Comparison of ENCODE assay signal across 9 cellular contexts in the genomic region with DNA sequence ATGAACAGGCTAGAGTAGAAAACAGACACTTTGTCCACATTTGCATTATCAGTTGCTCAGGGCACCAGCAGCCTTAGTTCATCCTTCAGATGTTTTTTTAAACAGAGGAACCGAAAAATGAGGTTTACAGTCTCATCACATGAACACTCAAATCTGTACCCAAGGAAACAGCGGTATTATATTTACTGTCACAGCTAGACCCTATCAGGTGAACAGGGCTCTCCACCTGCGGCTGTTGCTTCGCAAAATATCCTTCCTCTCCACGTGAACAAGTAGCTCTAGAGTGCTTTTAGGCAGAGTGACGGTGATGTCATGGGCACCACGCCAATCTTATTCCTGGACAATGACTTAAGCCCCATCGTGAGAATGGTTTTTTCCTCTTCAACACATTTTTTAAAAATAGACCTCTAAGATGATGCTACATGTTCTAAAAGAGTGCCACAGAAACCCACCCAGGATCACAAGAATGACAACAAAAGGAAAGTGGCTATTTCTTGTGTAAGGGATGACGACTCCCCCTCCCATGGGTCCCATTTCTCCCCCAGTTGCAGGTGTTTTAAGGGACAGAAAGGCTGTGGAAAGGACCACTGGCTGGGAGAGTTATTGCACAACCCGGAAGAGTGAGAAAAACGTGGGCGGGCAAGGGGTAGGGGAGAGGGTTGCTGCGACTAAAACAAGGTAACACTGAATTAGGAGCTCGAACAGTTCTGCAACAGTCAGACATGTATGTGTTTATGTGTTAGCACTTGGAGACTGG.
A peak's percentile ranks its signal among the peaks of the same experiment; 100 is the strongest.
DNase-seq lines count a peak whose midpoint lies in the region; ATAC-seq and TF ChIP-seq lines count a peak whose summit lies in the region.
"Had no signal": no experiment of that assay in that cellular context is flagged by ENCODE, and none has a peak within 500 bp of the region (broad histone marks: within the 10 kb centered on the region; RNA-seq: fewer than 3 reads in every experiment).

No MANE protein-coding gene starts in this region.

- no peak overlapping the region for H3K27ac Mint-ChIP-seq in CD4-positive, CD25-positive, alpha-beta regulatory T cell
- H3K27ac Mint-ChIP-seq in activated B cell treated with CpG ODN at 0.5 μM for 24 hours = peak overlapping the region; percentile 98
- no peak overlapping the region for H3K27ac Mint-ChIP-seq in stimulated activated effector memory CD8-positive, alpha-beta T cell treated with anti-CD3 and anti-CD28 coated beads, Interleukin-12 subunit alpha, Interleukin-12 subunit beta, amount 100 ng/mL, for 72 hours
- H3K27ac Mint-ChIP-seq: activated T-cell treated with anti-CD3 and anti-CD28 coated beads, Interleukin-2, amount 50 U/mL, for 72 hours had no signal

- H3K4me3 Mint-ChIP-seq in CD4-positive, CD25-positive, alpha-beta regulatory T cell = no peak overlapping the region
- peak overlapping the region; percentile 60 for H3K4me3 Mint-ChIP-seq in activated B cell treated with CpG ODN at 0.5 μM for 24 hours
- no peak overlapping the region for H3K4me3 Mint-ChIP-seq in stimulated activated effector memory CD8-positive, alpha-beta T cell treated with anti-CD3 and anti-CD28 coated beads, Interleukin-12 subunit alpha, Interleukin-12 subunit beta, amount 100 ng/mL, for 72 hours
- H3K4me3 Mint-ChIP-seq: activated T-cell treated with anti-CD3 and anti-CD28 coated beads, Interleukin-2, amount 50 U/mL, for 72 hours had no signal

- CTCF ChIA-PET in activated B cell treated with CpG ODN at 0.5 μM for 24 hours (lab: Charles Lee) = interaction anchor here (0.9 to 1.6 kb wide), 2 partner anchors 79 to 80 kb away, joined by 3 to 4 read pairs; partner anchors contain the start of gene TRAM2

- 65 to 71% (median 67%) methylated on average over 14 of the region's 14 CpGs for WGBS in stomach, 5 donors

- no peak overlapping the region for H3K4me3 ChIP-seq in CD4-positive, CD25-positive, alpha-beta regulatory T cell (ENCODE audit: low read depth, low read length)
- H3K4me3 ChIP-seq in stomach = no peak overlapping the region

- H3K36me3 Mint-ChIP-seq in CD4-positive, CD25-positive, alpha-beta regulatory T cell = peaks cover 21% of the 10 kb centered on the region
- H3K36me3 Mint-ChIP-seq in activated B cell treated with CpG ODN at 0.5 μM for 24 hours (ENCODE audit: low read depth) = peaks cover 22% of the 10 kb centered on the region
- no peaks in the 10 kb centered on the region for H3K36me3 Mint-ChIP-seq in stimulated activated effector memory CD8-positive, alpha-beta T cell treated with anti-CD3 and anti-CD28 coated beads, Interleukin-12 subunit alpha, Interleukin-12 subunit beta, amount 100 ng/mL, for 72 hours

- no peak overlapping the region for H3K27ac ChIP-seq in CD4-positive, CD25-positive, alpha-beta regulatory T cell (ENCODE audit: insufficient read depth, low read length, poor library complexity, severe bottlenecking)
- peak overlapping the region in 2 of 5 donors; percentile 53 to 56 for H3K27ac ChIP-seq in stomach

- intact Hi-C loops in activated B cell treated with CpG ODN at 0.5 μM for 24 hours (cut with micrococcal nuclease) (loop anchor here (1.0 to 10.0 kb wide), 6 partner anchors 54 to 747 kb away; partner anchors contain the start of genes EFHC1 and TRAM2), posterior cingulate gyrus (cut with DNase I) (no loop called here), stomach (cut with DNase I; ENCODE audit: low total_unique reads) (loop anchor here (10.0 kb wide), 1 partner anchor 73 kb away; the partner anchor contains the start of gene EFHC1)

- H3K27me3 Mint-ChIP-seq in CD4-positive, CD25-positive, alpha-beta regulatory T cell = no peaks in the 10 kb centered on the region
- no peaks in the 10 kb centered on the region for H3K27me3 Mint-ChIP-seq in activated B cell treated with CpG ODN at 0.5 μM for 24 hours

- H3K4me1 ChIP-seq in CD4-positive, CD25-positive, alpha-beta regulatory T cell (ENCODE audit: control insufficient read depth, insufficient read depth, low read length, poor library complexity, severe bottlenecking) = no peaks in the 10 kb centered on the region
- H3K4me1 ChIP-seq in stomach = peaks cover 0 to 28% (median 13%) of the 10 kb centered on the region in 4 donors

- TF ChIP-seq POLR2A in stomach (IDR thresholded peaks at IDR 0.05) = no peak

- POLR2A ChIA-PET in activated B cell treated with CpG ODN at 0.5 μM for 24 hours (lab: Charles Lee) = interaction anchor here (0.5 to 1.6 kb wide), 9 partner anchors 9 to 1043 kb away, joined by 3 to 6 read pairs (median 3); partner anchors contain the start of genes MCM3 and TRAM2

- no peaks in the 10 kb centered on the region for H3K9me3 ChIP-seq in CD4-positive, CD25-positive, alpha-beta regulatory T cell (ENCODE audit: control insufficient read depth in 2 of 2, low read length in 2 of 2)
- peaks cover 0 to 5% (median 0%) of the 10 kb centered on the region in 4 donors for H3K9me3 ChIP-seq in stomach

- peaks cover 0 to 3% (median 0%) of the 10 kb centered on the region in 4 donors for H3K4me1 Mint-ChIP-seq in CD4-positive, CD25-positive, alpha-beta regulatory T cell
- H3K4me1 Mint-ChIP-seq in activated B cell treated with CpG ODN at 0.5 μM for 24 hours = peaks cover 66% of the 10 kb centered on the region
- H3K4me1 Mint-ChIP-seq in stimulated activated effector memory CD8-positive, alpha-beta T cell treated with anti-CD3 and anti-CD28 coated beads, Interleukin-12 subunit alpha, Interleukin-12 subunit beta, amount 100 ng/mL, for 72 hours = peaks cover 6% of the 10 kb centered on the region

- ATAC-seq in CD4-positive, CD25-positive, alpha-beta regulatory T cell (ENCODE audit: low read depth in 2 of 2) = peak; percentile 25 to 30
- peak; percentile 78 for ATAC-seq in HG03460 (IDR thresholded peaks at IDR 0.05; ENCODE audit: unreplicated experiment)
- peak; percentile 77 for ATAC-seq in activated B cell treated with CpG ODN at 0.5 μM for 24 hours (ENCODE audit: low read depth)
- peak; percentile 31 for ATAC-seq in stimulated activated effector memory CD8-positive, alpha-beta T cell treated with anti-CD3 and anti-CD28 coated beads, Interleukin-12 subunit alpha, Interleukin-12 subunit beta, amount 100 ng/mL, for 72 hours

- TF ChIP-seq CTCF in GM20000 (IDR thresholded peaks at IDR 0.05; ENCODE audit: extremely low read depth, missing control alignments) (no peak), activated B cell treated with CpG ODN at 0.5 μM for 24 hours (IDR thresholded peaks at IDR 0.05) (no peak), stomach (IDR thresholded peaks at IDR 0.05) (no peak)

- peaks cover 3% of the 10 kb centered on the region for H3K36me3 ChIP-seq in CD4-positive, CD25-positive, alpha-beta regulatory T cell (ENCODE audit: control insufficient read depth, insufficient read depth, low read length)
- peaks cover 0 to 18% (median 15%) of the 10 kb centered on the region in 4 donors for H3K36me3 ChIP-seq in stomach

- peak in 1 of 3 donors; percentile 10 for DNase-seq in CD4-positive, CD25-positive, alpha-beta regulatory T cell
- peak; percentile 78 for DNase-seq in GM20000 (ENCODE audit: low spot score)
- peak; percentile 37 for DNase-seq in activated B cell treated with CpG ODN at 0.5 μM for 24 hours
- DNase-seq in stimulated activated effector memory CD8-positive, alpha-beta T cell treated with anti-CD3 and anti-CD28 coated beads, Interleukin-12 subunit alpha, Interleukin-12 subunit beta, amount 100 ng/mL, for 72 hours (ENCODE audit: low spot score in 2 of 2) = no peak
- DNase-seq in posterior cingulate gyrus = no peak
- DNase-seq in COLO829 (ENCODE audit: low spot score) = no peak
- no peak for DNase-seq in stomach
- DNase-seq: activated T-cell treated with anti-CD3 and anti-CD28 coated beads, Interleukin-2, amount 50 U/mL, for 72 hours had no signal

- no peak for TF ChIP-seq EP300 in stomach (IDR thresholded peaks at IDR 0.05)

- H3K27me3 ChIP-seq in CD4-positive, CD25-positive, alpha-beta regulatory T cell (ENCODE audit: control insufficient read depth, insufficient read depth, low read length) = no peaks in the 10 kb centered on the region
- no peaks in the 10 kb centered on the region for H3K27me3 ChIP-seq in stomach

- no peaks in the 10 kb centered on the region for H3K9me3 Mint-ChIP-seq in CD4-positive, CD25-positive, alpha-beta regulatory T cell
- H3K9me3 Mint-ChIP-seq in activated B cell treated with CpG ODN at 0.5 μM for 24 hours = peaks cover 8% of the 10 kb centered on the region
- H3K9me3 Mint-ChIP-seq in stimulated activated effector memory CD8-positive, alpha-beta T cell treated with anti-CD3 and anti-CD28 coated beads, Interleukin-12 subunit alpha, Interleukin-12 subunit beta, amount 100 ng/mL, for 72 hours = no peaks in the 10 kb centered on the region

Comparison
In these comparisons a context has a peak if more than half of its experiments do, and no peak if none do; other contexts are left out.
1. ATAC-seq: peak in every context shown above with its lines; median percentile 78 in HG03460; 77 in activated B cell treated with CpG ODN at 0.5 μM for 24 hours; 31 in stimulated activated effector memory CD8-positive, alpha-beta T cell treated with anti-CD3 and anti-CD28 coated beads, Interleukin-12 subunit alpha, Interleukin-12 subunit beta, amount 100 ng/mL, for 72 hours; 28 in CD4-positive, CD25-positive, alpha-beta regulatory T cell.
2. DNase-seq: peak in GM20000 (single experiment) and activated B cell treated with CpG ODN at 0.5 μM for 24 hours (single experiment); none in stimulated activated effector memory CD8-positive, alpha-beta T cell treated with anti-CD3 and anti-CD28 coated beads, Interleukin-12 subunit alpha, Interleukin-12 subunit beta, amount 100 ng/mL, for 72 hours (0 of 2), posterior cingulate gyrus (0 of 10), COLO829 (single experiment) and stomach (single experiment).